ENCODE assay signal across 29 cellular contexts in the genomic region with DNA sequence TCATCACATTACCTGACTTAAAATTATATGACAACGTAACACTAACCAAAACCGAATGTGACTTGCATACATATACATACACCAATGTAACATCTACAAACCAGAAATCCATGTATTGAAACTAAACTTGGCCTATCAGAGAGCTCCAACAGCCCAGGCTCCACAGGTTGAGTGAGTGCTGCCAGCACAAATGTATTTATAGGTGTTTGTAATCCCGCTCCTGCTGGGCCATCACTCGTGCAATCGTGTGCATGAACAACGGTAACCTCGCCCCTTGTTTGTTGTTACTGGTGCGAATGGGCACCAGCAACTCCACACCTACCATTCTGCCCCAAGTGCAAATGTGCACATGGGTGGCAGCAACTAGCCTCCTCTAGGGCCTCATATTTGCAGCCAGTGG.
"Had no signal": no experiment of that assay in that cellular context is flagged by ENCODE, and none has a peak within 500 bp of the region (broad histone marks: within the 10 kb centered on the region; RNA-seq: fewer than 3 reads in every experiment).

No MANE protein-coding gene starts in this region.

- H3K36me3 Mint-ChIP-seq: naive thymus-derived CD8-positive, alpha-beta T cell had no signal

- H3K4me1 ChIP-seq: colonic mucosa, esophagus squamous epithelium, gastrocnemius medialis, heart right ventricle, left lung, lower lobe of right lung had no signal

- H3K27me3 Mint-ChIP-seq: dendritic cell treated with granulocyte-macrophage colony-stimulating factor and Interleukin-4, amounts not matched to agents 40 ng/mL and 50 ng/mL, for 4 days; effector memory CD8-positive, alpha-beta T cell; naive B cell; naive thymus-derived CD8-positive, alpha-beta T cell had no signal

- H3K27me3 ChIP-seq: colonic mucosa, esophagus squamous epithelium, gastrocnemius medialis, heart right ventricle, left lung had no signal

- H3K27ac ChIP-seq: colonic mucosa, epithelial cell of prostate, esophagus squamous epithelium, gastrocnemius medialis, heart right ventricle, left lung, lower lobe of right lung had no signal

- ATAC-seq: effector memory CD8-positive, alpha-beta T cell; esophagus mucosa; heart right ventricle; left cardiac atrium; left lung; left ventricle myocardium superior; lower lobe of right lung; naive thymus-derived CD8-positive, alpha-beta T cell had no signal

- H3K4me3 Mint-ChIP-seq: dendritic cell treated with granulocyte-macrophage colony-stimulating factor and Interleukin-4, amounts not matched to agents 40 ng/mL and 50 ng/mL, for 4 days; effector memory CD8-positive, alpha-beta T cell; endodermal cell; memory B cell; naive B cell had no signal

- FAIRE-seq: endometrium, islet of Langerhans, keratinocyte had no signal

- DNase-seq: colonic mucosa; cortex of kidney; effector CD8-positive, alpha-beta T cell; effector memory CD8-positive, alpha-beta T cell; endodermal cell; erythroblast; esophagus squamous epithelium; foreskin fibroblast; foreskin melanocyte; gastrocnemius medialis; glutamatergic neuron; head of caudate nucleus; heart right ventricle; hippocampal formation; left cardiac atrium; left lung; left ventricle myocardium superior; lower lobe of right lung; mesendoderm; midbrain; naive B cell; naive thymus-derived CD8-positive, alpha-beta T cell had no signal

- H3K4me1 Mint-ChIP-seq: endodermal cell, memory B cell had no signal

- H3K27ac Mint-ChIP-seq: dendritic cell treated with granulocyte-macrophage colony-stimulating factor and Interleukin-4, amounts not matched to agents 40 ng/mL and 50 ng/mL, for 4 days; effector memory CD8-positive, alpha-beta T cell; endodermal cell; memory B cell had no signal

- H3K9me3 Mint-ChIP-seq: dendritic cell treated with granulocyte-macrophage colony-stimulating factor and Interleukin-4, amounts not matched to agents 40 ng/mL and 50 ng/mL, for 4 days; effector memory CD8-positive, alpha-beta T cell; memory B cell had no signal

- H3K36me3 ChIP-seq: colonic mucosa, esophagus squamous epithelium, gastrocnemius medialis, heart right ventricle, left lung, lower lobe of right lung had no signal

- H3K4me3 ChIP-seq: colonic mucosa, esophagus squamous epithelium, gastrocnemius medialis, heart right ventricle, left lung, lower lobe of right lung had no signal

- H3K9me3 ChIP-seq: colonic mucosa, esophagus squamous epithelium, gastrocnemius medialis, heart right ventricle, left lung, lower lobe of right lung had no signal
